9 cellular contexts compared by ENCODE assay signal in genomic region chr9:125649315-125649714, GRCh38. TPM values are rescaled to one million over a fixed set of nuclear protein-coding genes. Genes with fewer than 3 reads are reported as not detected.
DNase-seq lines count a peak whose midpoint lies in the region; ATAC-seq, FAIRE-seq and TF ChIP-seq lines count a peak whose summit lies in the region.
"Had no signal": no experiment of that assay in that cellular context is flagged by ENCODE, and none has a peak within 500 bp of the region (broad histone marks: within the 10 kb centered on the region; RNA-seq: fewer than 3 reads in every experiment).

No MANE protein-coding gene starts in this region.

- peak; percentile 56 for FAIRE-seq in GM18507 (lab: Jason Lieb, UNC)
- FAIRE-seq in bronchial epithelial cell (lab: Jason Lieb, UNC), result no peak

- no peaks in the 10 kb centered on the region for H3K36me3 ChIP-seq in bronchial epithelial cell (ENCODE audit: control insufficient read depth, insufficient read depth, low read length)
- H3K36me3 ChIP-seq: Peyer's patch had no signal

- H3K27me3 ChIP-seq in bronchial epithelial cell (ENCODE audit: control insufficient read depth, insufficient read depth, low read length), result no peaks in the 10 kb centered on the region
- H3K27me3 ChIP-seq: Peyer's patch had no signal

- DNase-seq in GM18507 (ENCODE audit: extremely low spot score, insufficient read length, low read depth) (no peak), NCI-H226 (peak; percentile 83), bronchial epithelial cell (ENCODE audit: low read depth) (peak; percentile 96), pons (ENCODE audit: low spot score) (peak; percentile 74), HUDEP-2 (lab: John Stamatoyannopoulos, UW; ENCODE audit: unreplicated experiment in 76 of 76) (no peak), D341Med (ENCODE audit: low spot score) (no peak)

- ATAC-seq in GM18858 (IDR thresholded peaks at IDR 0.05; ENCODE audit: unreplicated experiment), result no peak
- ATAC-seq: left colon had no signal

- no peak overlapping the region for H3K4me3 ChIP-seq in bronchial epithelial cell (ENCODE audit: low read depth, low read length)

- TF ChIP-seq CTCF in bronchial epithelial cell (IDR thresholded peaks at IDR 0.05; ENCODE audit: insufficient read depth, low read length, severe bottlenecking), result no peak

RNA-seq across cellular contexts. Expression of gene MAPKAP1, which starts 57.7 kb away (rescaled TPM):
- total RNA-seq in bronchial epithelial cell, result 81.9 and 101 TPM in 2 replicates

Comparison
In these comparisons a context has a peak if more than half of its experiments do, and no peak if none do; other contexts are left out.
1. DNase-seq: peak in NCI-H226 (single experiment), bronchial epithelial cell (single experiment) and pons (single experiment); none in GM18507 (single experiment), HUDEP-2 (0 of 76) and D341Med (single experiment).